ENCODE assay signal across 8 cellular contexts in genomic region chr7:32727483-32728411, GRCh38.
DNase-seq lines count a peak whose midpoint lies in the region; ATAC-seq and TF ChIP-seq lines count a peak whose summit lies in the region.
"Not testable (repeated sequence)": the region's sequence is repeated elsewhere in the genome, so short reads cannot be mapped to it uniquely, and the experiment has no call there.

No MANE protein-coding gene starts in this region.

- ATAC-seq in RWPE2 (ENCODE audit: low read depth) (peak; percentile 62), foreskin keratinocyte (peak; percentile 72), naive B cell (ENCODE audit: low read depth in 2 of 2) (peak; percentile 72 to 75)

- not testable (repeated sequence) for H3K4me1 Mint-ChIP-seq in activated naive CD4-positive, alpha-beta T cell treated with anti-CD3 and anti-CD28 coated beads for 36 hours (ENCODE audit: low read depth); naive B cell

- not testable (repeated sequence) for TF ChIP-seq CTCF in RWPE2 (IDR thresholded peaks at IDR 0.05; ENCODE audit: poor library complexity, severe bottlenecking); foreskin keratinocyte (conservative IDR thresholded peaks at IDR 0.05)

- H3K9me3 ChIP-seq in RWPE2 (ENCODE audit: severe bottlenecking) = not testable (repeated sequence)

- H3K27ac ChIP-seq in RWPE2 (ENCODE audit: poor library complexity, severe bottlenecking) = peak overlapping the region; percentile 65
- peak overlapping the region; percentile 52 for H3K27ac ChIP-seq in foreskin keratinocyte

- intact Hi-C loops in activated naive CD4-positive, alpha-beta T cell treated with anti-CD3 and anti-CD28 coated beads for 36 hours (cut with micrococcal nuclease) = loop anchor here (1.0 to 2.0 kb wide), 2 partner anchors 215 to 237 kb away; partner anchors contain the start of gene LSM5

- not testable (repeated sequence) for H3K36me3 Mint-ChIP-seq in activated naive CD4-positive, alpha-beta T cell treated with anti-CD3 and anti-CD28 coated beads for 36 hours (ENCODE audit: low read depth); naive B cell

- DNase-seq in GF-D8 (lab: John Stamatoyannopoulos, UW) (peak; percentile 42), H7 (peak; percentile 67), RWPE2 (ENCODE audit: low spot score) (peak; percentile 36), foreskin keratinocyte (peak; percentile 4 to 23), naive B cell (peak; percentile 53), stromal cell of bone marrow (ENCODE audit: low read depth) (peak; percentile 17)
- DNase-seq in Jurkat, Clone E6-1 (ENCODE audit: low read depth, low spot score) = not testable (repeated sequence)
- DNase-seq in activated naive CD4-positive, alpha-beta T cell treated with anti-CD3 and anti-CD28 coated beads for 36 hours = peak; percentile 39

- not testable (repeated sequence) for H3K9me3 Mint-ChIP-seq in activated naive CD4-positive, alpha-beta T cell treated with anti-CD3 and anti-CD28 coated beads for 36 hours; naive B cell

- H3K27me3 ChIP-seq in H7 (ENCODE audit: control insufficient read depth, insufficient read depth, low read length); RWPE2 (ENCODE audit: insufficient read depth, poor library complexity, severe bottlenecking); foreskin keratinocyte: not testable (repeated sequence)

- H3K36me3 ChIP-seq in H7 (replicated peaks; ENCODE audit: control insufficient read depth, insufficient read depth, low read length); RWPE2 (ENCODE audit: low read depth): not testable (repeated sequence)

- CTCF ChIA-PET in activated naive CD4-positive, alpha-beta T cell treated with anti-CD3 and anti-CD28 coated beads for 36 hours (lab: Charles Lee) = not testable (repeated sequence)

- peak overlapping the region; percentile 74 for H3K4me3 ChIP-seq in H7 (ENCODE audit: insufficient read depth, low read depth, low read length)
- peak overlapping the region; percentile 55 for H3K4me3 ChIP-seq in Jurkat, Clone E6-1 (ENCODE audit: low read length)
- peak overlapping the region; percentile 62 for H3K4me3 ChIP-seq in RWPE2 (ENCODE audit: severe bottlenecking)

- H3K27me3 Mint-ChIP-seq in activated naive CD4-positive, alpha-beta T cell treated with anti-CD3 and anti-CD28 coated beads for 36 hours (ENCODE audit: low read depth) = peaks cover 21% of the 10 kb centered on the region
- not testable (repeated sequence) for H3K27me3 Mint-ChIP-seq in naive B cell

- H3K4me1 ChIP-seq in RWPE2 (ENCODE audit: insufficient read depth, poor library complexity, severe bottlenecking); foreskin keratinocyte: not testable (repeated sequence)

- H3K4me3 Mint-ChIP-seq in activated naive CD4-positive, alpha-beta T cell treated with anti-CD3 and anti-CD28 coated beads for 36 hours = peak overlapping the region; percentile 62
- H3K4me3 Mint-ChIP-seq in naive B cell = peak overlapping the region; percentile 82 to 94 (median 90)

- not testable (repeated sequence) for H3K27ac Mint-ChIP-seq in activated naive CD4-positive, alpha-beta T cell treated with anti-CD3 and anti-CD28 coated beads for 36 hours
- H3K27ac Mint-ChIP-seq in naive B cell = peak overlapping the region in 3 of 6 donors; percentile 44 to 84 (median 62)
